ENCODE assay signal across 25 cellular contexts in genomic region chr22:38006906-38007305, GRCh38. TPM values are rescaled to one million over a fixed set of nuclear protein-coding genes. Genes with fewer than 3 reads are reported as not detected.
"Had no signal": no experiment of that assay in that cellular context is flagged by ENCODE, and none has a peak within 500 bp of the region (broad histone marks: within the 10 kb centered on the region; RNA-seq: fewer than 3 reads in every experiment).

No MANE protein-coding gene starts in this region.

- H3K9me3 Mint-ChIP-seq: activated B cell treated with CpG ODN at 0.5 μM for 24 hours; activated CD4-positive, alpha-beta T cell treated with anti-CD3 and anti-CD28 coated beads, Interleukin-2, amount 10 ng/mL, durations not matched to agents 24 days and 14 days; activated naive CD4-positive, alpha-beta T cell treated with anti-CD3 and anti-CD28 coated beads, Interleukin-2, amount 50 U/mL, for 24 hours; activated T-cell treated with anti-CD3 and anti-CD28 coated beads, Interleukin-2, amount 50 U/mL, for 24 hours; activated T-helper 1 cell treated with anti-CD3 and anti-CD28 coated beads, Interleukin-12 subunit alpha, Interleukin-12 subunit beta, Interleukin-2, Interleukin-4 antibody, amounts not matched to agents 30 ng/mL and 10 ng/mL and 1 ng/mL, durations not matched to agents 14 hours and 24 hours and 36 hours; T-cell had no signal

- H3K27ac ChIP-seq: SK-N-MC had no signal

- H3K4me1 Mint-ChIP-seq: activated B cell treated with CpG ODN at 0.5 μM for 24 hours; activated CD4-positive, alpha-beta T cell treated with anti-CD3 and anti-CD28 coated beads, Interleukin-2, amount 10 ng/mL, durations not matched to agents 24 days and 14 days; activated naive CD4-positive, alpha-beta T cell treated with anti-CD3 and anti-CD28 coated beads, Interleukin-2, amount 50 U/mL, for 24 hours had no signal

- H3K36me3 Mint-ChIP-seq: activated CD8-positive, alpha-beta memory T cell treated with anti-CD3 and anti-CD28 coated beads, Interleukin-2, amount 10 ng/mL, durations not matched to agents 7 days and 5 days had no signal

- H3K27ac Mint-ChIP-seq: activated B cell treated with CpG ODN at 0.5 μM for 24 hours; activated CD4-positive, alpha-beta T cell treated with anti-CD3 and anti-CD28 coated beads, Interleukin-2, amount 10 ng/mL, durations not matched to agents 24 days and 14 days; activated CD8-positive, alpha-beta memory T cell treated with anti-CD3 and anti-CD28 coated beads, Interleukin-2, amount 10 ng/mL, durations not matched to agents 7 days and 5 days; activated T-cell treated with anti-CD3 and anti-CD28 coated beads, Interleukin-2, amount 50 U/mL, for 24 hours; activated T-helper 1 cell treated with anti-CD3 and anti-CD28 coated beads, Interleukin-12 subunit alpha, Interleukin-12 subunit beta, Interleukin-2, Interleukin-4 antibody, amounts not matched to agents 30 ng/mL and 10 ng/mL and 1 ng/mL, durations not matched to agents 14 hours and 24 hours and 36 hours; T-cell had no signal

- ATAC-seq: activated CD8-positive, alpha-beta memory T cell treated with anti-CD3 and anti-CD28 coated beads, Interleukin-2, amount 10 ng/mL, durations not matched to agents 7 days and 5 days; K562; T-cell had no signal

- DNase-seq: activated B cell treated with CpG ODN at 0.5 μM for 24 hours; activated CD4-positive, alpha-beta T cell treated with anti-CD3 and anti-CD28 coated beads for 1 hour; activated CD4-positive, alpha-beta T cell treated with anti-CD3 and anti-CD28 coated beads, Interleukin-2, amount 10 ng/mL, durations not matched to agents 24 days and 14 days; activated CD4-positive, alpha-beta T cell treated with anti-CD3 and anti-CD28 coated beads, Interleukin-2, amount 50 U/mL, for 48 hours; activated CD8-positive, alpha-beta memory T cell treated with anti-CD3 and anti-CD28 coated beads, Interleukin-2, amount 10 ng/mL, durations not matched to agents 7 days and 5 days; activated effector memory CD4-positive, alpha-beta T cell treated with Interleukin-2 at 50 U/mL for 16 hours; activated naive CD4-positive, alpha-beta T cell; activated T-cell treated with anti-CD3 and anti-CD28 coated beads, Interleukin-2, amount 50 U/mL, for 24 hours; Karpas-422; MM.1S; NCI-H1105; NCI-H1436; NCI-H187 treated with DMSO at 0.1 percent for 48 hours; NCI-H2081 treated with DMSO at 0.1 percent for 48 hours; NCI-H446; NCI-H524; T-cell; T-helper 2 cell; T1000 had no signal

- H3K4me3 Mint-ChIP-seq: activated B cell treated with CpG ODN at 0.5 μM for 24 hours; activated CD4-positive, alpha-beta T cell treated with anti-CD3 and anti-CD28 coated beads, Interleukin-2, amount 10 ng/mL, durations not matched to agents 24 days and 14 days; activated CD8-positive, alpha-beta memory T cell treated with anti-CD3 and anti-CD28 coated beads, Interleukin-2, amount 10 ng/mL, durations not matched to agents 7 days and 5 days; activated naive CD4-positive, alpha-beta T cell treated with anti-CD3 and anti-CD28 coated beads, Interleukin-2, amount 50 U/mL, for 24 hours; activated T-cell treated with anti-CD3 and anti-CD28 coated beads, Interleukin-2, amount 50 U/mL, for 24 hours; activated T-helper 1 cell treated with anti-CD3 and anti-CD28 coated beads, Interleukin-12 subunit alpha, Interleukin-12 subunit beta, Interleukin-2, Interleukin-4 antibody, amounts not matched to agents 30 ng/mL and 10 ng/mL and 1 ng/mL, durations not matched to agents 14 hours and 24 hours and 36 hours; brain; T-cell had no signal

RNA-seq across cellular contexts. Expression of gene SOX10, which starts 22.6 kb away (rescaled TPM):
- total RNA-seq: activated B cell treated with CpG ODN at 0.5 μM for 24 hours; activated CD4-positive, alpha-beta T cell treated with anti-CD3 and anti-CD28 coated beads, Interleukin-2, amount 10 ng/mL, durations not matched to agents 24 days and 14 days; activated CD8-positive, alpha-beta memory T cell treated with anti-CD3 and anti-CD28 coated beads, Interleukin-2, amount 10 ng/mL, durations not matched to agents 7 days and 5 days; activated T-helper 1 cell treated with anti-CD3 and anti-CD28 coated beads, Interleukin-12 subunit alpha, Interleukin-12 subunit beta, Interleukin-2, Interleukin-4 antibody, amounts not matched to agents 30 ng/mL and 10 ng/mL and 1 ng/mL, durations not matched to agents 14 hours and 24 hours and 36 hours; K562; T-cell had no signal

RNA-seq across cellular contexts. Expression of gene C22orf23, which starts 53.5 kb away (rescaled TPM):
- total RNA-seq: activated T-helper 1 cell treated with anti-CD3 and anti-CD28 coated beads, Interleukin-12 subunit alpha, Interleukin-12 subunit beta, Interleukin-2, Interleukin-4 antibody, amounts not matched to agents 30 ng/mL and 10 ng/mL and 1 ng/mL, durations not matched to agents 14 hours and 24 hours and 36 hours; astrocyte; T-cell had no signal
